In genomic region chr6:43070028-43070632, GRCh38 we compare ENCODE assay signal across 8 cellular contexts. TPM values are rescaled to one million over a fixed set of nuclear protein-coding genes. Genes with fewer than 3 reads are reported as not detected.
DNase-seq lines count a peak whose midpoint lies in the region; ATAC-seq and TF ChIP-seq lines count a peak whose summit lies in the region.

No MANE protein-coding gene starts in this region.

- H3K27ac Mint-ChIP-seq in activated naive CD4-positive, alpha-beta T cell treated with anti-CD3 and anti-CD28 coated beads, Interleukin-2, amount 50 U/mL, for 72 hours = no peak overlapping the region
- peak overlapping the region; percentile 35 for H3K27ac Mint-ChIP-seq in T-helper 2 cell treated with Interferon-gamma antibody and Interleukin-4, amounts not matched to agents 5 μg/mL and 100 μg/mL, for 36 hours
- no peak overlapping the region for H3K27ac Mint-ChIP-seq in stimulated activated memory B cell treated with anti-CD40 and anti-IgM and Interleukin-4, amounts not matched to agents 10 μg/mL and 1 μg/mL and 100 μg/mL, for 72 hours

- ATAC-seq in activated naive CD4-positive, alpha-beta T cell treated with anti-CD3 and anti-CD28 coated beads, Interleukin-2, amount 50 U/mL, for 72 hours = peak; percentile 39 to 74
- ATAC-seq in stimulated activated memory B cell treated with anti-CD40 and anti-IgM and Interleukin-4, amounts not matched to agents 10 μg/mL and 1 μg/mL and 100 μg/mL, for 72 hours = peak; percentile 50
- no peak for ATAC-seq in HG02970 (IDR thresholded peaks at IDR 0.05; ENCODE audit: low FRiP score, unreplicated experiment)

- DNase-seq in activated naive CD4-positive, alpha-beta T cell treated with anti-CD3 and anti-CD28 coated beads, Interleukin-2, amount 50 U/mL, for 72 hours (ENCODE audit: low spot score in 2 of 2) = peak in 1 of 2 donors; percentile 32
- DNase-seq in activated naive CD4-positive, alpha-beta T cell treated with anti-CD3 and anti-CD28 coated beads, Interleukin-2, amount 50 U/mL, for 16 hours = no peak
- DNase-seq in LNCaP clone FGC (ENCODE audit: low read depth) (peak; percentile 32), fibroblast of the conjunctiva (ENCODE audit: low read depth) (peak; percentile 73)
- DNase-seq in T-helper 2 cell treated with Interferon-gamma antibody and Interleukin-4, amounts not matched to agents 5 μg/mL and 100 μg/mL, for 36 hours (ENCODE audit: low spot score) = no peak
- DNase-seq in stimulated activated CD4-positive, alpha-beta T cell treated with anti-CD3 and anti-CD28 coated beads, Interleukin-4, amount 100 ng/mL, for 1 hour = no peak

- H3K9me3 Mint-ChIP-seq in activated naive CD4-positive, alpha-beta T cell treated with anti-CD3 and anti-CD28 coated beads, Interleukin-2, amount 50 U/mL, for 72 hours = no peaks in the 10 kb centered on the region
- no peaks in the 10 kb centered on the region for H3K9me3 Mint-ChIP-seq in T-helper 2 cell treated with Interferon-gamma antibody and Interleukin-4, amounts not matched to agents 5 μg/mL and 100 μg/mL, for 36 hours
- H3K9me3 Mint-ChIP-seq in stimulated activated memory B cell treated with anti-CD40 and anti-IgM and Interleukin-4, amounts not matched to agents 10 μg/mL and 1 μg/mL and 100 μg/mL, for 72 hours = no peaks in the 10 kb centered on the region

- H3K4me3 ChIP-seq in LNCaP clone FGC (ENCODE audit: low read depth, low read length) = no peak overlapping the region

- peaks cover 4% of the 10 kb centered on the region for H3K4me1 Mint-ChIP-seq in T-helper 2 cell treated with Interferon-gamma antibody and Interleukin-4, amounts not matched to agents 5 μg/mL and 100 μg/mL, for 36 hours (ENCODE audit: low read depth)
- H3K4me1 Mint-ChIP-seq in stimulated activated memory B cell treated with anti-CD40 and anti-IgM and Interleukin-4, amounts not matched to agents 10 μg/mL and 1 μg/mL and 100 μg/mL, for 72 hours = no peaks in the 10 kb centered on the region

- H3K27me3 Mint-ChIP-seq in T-helper 2 cell treated with Interferon-gamma antibody and Interleukin-4, amounts not matched to agents 5 μg/mL and 100 μg/mL, for 36 hours (ENCODE audit: low read depth) = peaks cover 6% of the 10 kb centered on the region
- no peaks in the 10 kb centered on the region for H3K27me3 Mint-ChIP-seq in stimulated activated memory B cell treated with anti-CD40 and anti-IgM and Interleukin-4, amounts not matched to agents 10 μg/mL and 1 μg/mL and 100 μg/mL, for 72 hours

- H3K4me3 Mint-ChIP-seq in T-helper 2 cell treated with Interferon-gamma antibody and Interleukin-4, amounts not matched to agents 5 μg/mL and 100 μg/mL, for 36 hours = no peak overlapping the region
- no peak overlapping the region for H3K4me3 Mint-ChIP-seq in stimulated activated memory B cell treated with anti-CD40 and anti-IgM and Interleukin-4, amounts not matched to agents 10 μg/mL and 1 μg/mL and 100 μg/mL, for 72 hours

- TF ChIP-seq CTCF in LNCaP clone FGC (IDR thresholded peaks at IDR 0.05; ENCODE audit: control insufficient read depth, extremely low read depth, insufficient read depth) = peak; percentile 55

- H3K36me3 Mint-ChIP-seq in activated naive CD4-positive, alpha-beta T cell treated with anti-CD3 and anti-CD28 coated beads, Interleukin-2, amount 50 U/mL, for 72 hours = peaks cover 0 to 6% of the 10 kb centered on the region in 2 donors
- H3K36me3 Mint-ChIP-seq in T-helper 2 cell treated with Interferon-gamma antibody and Interleukin-4, amounts not matched to agents 5 μg/mL and 100 μg/mL, for 36 hours (ENCODE audit: low read depth) = peaks cover 2% of the 10 kb centered on the region
- peaks cover 52% of the 10 kb centered on the region for H3K36me3 Mint-ChIP-seq in stimulated activated memory B cell treated with anti-CD40 and anti-IgM and Interleukin-4, amounts not matched to agents 10 μg/mL and 1 μg/mL and 100 μg/mL, for 72 hours

RNA-seq across cellular contexts. Expression of gene PTK7, which starts 6.0 kb away (rescaled TPM):
- total RNA-seq in activated naive CD4-positive, alpha-beta T cell treated with anti-CD3 and anti-CD28 coated beads, Interleukin-2, amount 50 U/mL, for 72 hours = 1 to 10 TPM; 2.9 to 4.7 TPM

RNA-seq across cellular contexts. Expression of gene KLC4, which starts 10.7 kb away (rescaled TPM):
- total RNA-seq in activated naive CD4-positive, alpha-beta T cell treated with anti-CD3 and anti-CD28 coated beads, Interleukin-2, amount 50 U/mL, for 72 hours = 10 to 100 TPM; 19.9 to 50.1 TPM

RNA-seq across cellular contexts. Expression of gene MRPL2, which starts 10.9 kb away (rescaled TPM):
- total RNA-seq in activated naive CD4-positive, alpha-beta T cell treated with anti-CD3 and anti-CD28 coated beads, Interleukin-2, amount 50 U/mL, for 72 hours = 10 to 100 TPM; 87.4 to 99.8 TPM

RNA-seq across cellular contexts. Expression of gene CUL7, which starts 16.5 kb away (rescaled TPM):
- total RNA-seq in activated naive CD4-positive, alpha-beta T cell treated with anti-CD3 and anti-CD28 coated beads, Interleukin-2, amount 50 U/mL, for 72 hours = 10 to 100 TPM; 13.0 to 21.6 TPM

RNA-seq across cellular contexts. Expression of gene RRP36, which starts 48.7 kb away (rescaled TPM):
- total RNA-seq in activated naive CD4-positive, alpha-beta T cell treated with anti-CD3 and anti-CD28 coated beads, Interleukin-2, amount 50 U/mL, for 72 hours = 10 to 100 TPM; 45.6 to 46.9 TPM

Comparison
In these comparisons a context has a peak if more than half of its experiments do, and no peak if none do; other contexts are left out.
1. DNase-seq: peak in LNCaP clone FGC (single experiment) and fibroblast of the conjunctiva (single experiment); none in activated naive CD4-positive, alpha-beta T cell treated with anti-CD3 and anti-CD28 coated beads, Interleukin-2, amount 50 U/mL, for 16 hours (single experiment), T-helper 2 cell treated with Interferon-gamma antibody and Interleukin-4, amounts not matched to agents 5 μg/mL and 100 μg/mL, for 36 hours (single experiment) and stimulated activated CD4-positive, alpha-beta T cell treated with anti-CD3 and anti-CD28 coated beads, Interleukin-4, amount 100 ng/mL, for 1 hour (single experiment).